Comparison of ENCODE assay signal across 18 cellular contexts in the genomic region with DNA sequence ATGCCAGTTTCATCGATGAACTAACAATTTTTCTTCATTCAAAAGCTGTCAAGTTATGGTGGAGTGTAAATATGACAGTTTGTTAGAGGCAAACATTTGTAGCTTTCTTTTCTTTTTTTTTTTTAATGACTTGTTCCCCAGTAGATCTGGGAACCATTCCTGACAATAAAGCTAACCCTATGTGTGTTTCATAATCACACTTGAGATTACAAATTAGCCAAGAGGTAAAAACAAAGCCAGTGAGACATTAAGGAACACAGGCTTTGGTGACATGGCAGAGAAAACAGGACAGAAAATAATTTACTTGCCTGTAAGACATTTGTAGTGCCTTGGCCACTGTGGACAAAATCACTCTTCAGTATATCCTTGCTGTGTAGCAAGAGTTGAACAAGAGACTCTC.
A peak's percentile ranks its signal among the peaks of the same experiment; 100 is the strongest.
DNase-seq lines count a peak whose midpoint lies in the region; ATAC-seq and TF ChIP-seq lines count a peak whose summit lies in the region.
"Had no signal": no experiment of that assay in that cellular context is flagged by ENCODE, and none has a peak within 500 bp of the region (broad histone marks: within the 10 kb centered on the region; RNA-seq: fewer than 3 reads in every experiment).

No MANE protein-coding gene starts in this region.

- intact Hi-C loops in activated CD4-positive, alpha-beta T cell treated with anti-CD3 and anti-CD28 coated beads, Interleukin-2, amount 10 ng/mL, durations not matched to agents 24 days and 14 days (cut with micrococcal nuclease), result no loop called here

- peaks cover 21% of the 10 kb centered on the region for H3K4me1 Mint-ChIP-seq in activated CD4-positive, alpha-beta T cell treated with anti-CD3 and anti-CD28 coated beads, Interleukin-2, amount 10 ng/mL, durations not matched to agents 24 days and 14 days
- peaks cover 39 to 61% of the 10 kb centered on the region in 2 donors for H3K4me1 Mint-ChIP-seq in immature natural killer cell
- H3K4me1 Mint-ChIP-seq: B cell had no signal

- H3K4me1 ChIP-seq in Loucy (ENCODE audit: insufficient read depth, low read length, poor library complexity, severe bottlenecking), result peaks cover 22% of the 10 kb centered on the region
- H3K4me1 ChIP-seq: BLaER1, Caco-2 had no signal

- H3K36me3 Mint-ChIP-seq in activated CD4-positive, alpha-beta T cell treated with anti-CD3 and anti-CD28 coated beads, Interleukin-2, amount 10 ng/mL, durations not matched to agents 24 days and 14 days (ENCODE audit: low read depth), result peaks cover 18% of the 10 kb centered on the region
- H3K36me3 Mint-ChIP-seq in immature natural killer cell, result peaks cover 4 to 5% (median 4%) of the 10 kb centered on the region in 3 donors
- H3K36me3 Mint-ChIP-seq: CD4-positive, CD25-positive, alpha-beta regulatory T cell had no signal

- H2AFZ ChIP-seq in Loucy (ENCODE audit: low read length), result peak overlapping the region; percentile 50

- no peaks in the 10 kb centered on the region for H3K36me3 ChIP-seq in Loucy (ENCODE audit: insufficient read depth, low read length)
- H3K36me3 ChIP-seq: BLaER1, HAP-1 had no signal

- ATAC-seq in HG02623 (IDR thresholded peaks at IDR 0.05; ENCODE audit: unreplicated experiment), result no peak
- ATAC-seq in activated CD4-positive, CD25-positive, alpha-beta regulatory T cell treated with anti-CD3 and anti-CD28 coated beads, Interleukin-2, amount 50 U/mL, for 24 hours, result no peak
- ATAC-seq: CD8-positive, alpha-beta T cell; GM12878 had no signal

- no peak overlapping the region for H3K4me3 Mint-ChIP-seq in activated CD4-positive, alpha-beta T cell treated with anti-CD3 and anti-CD28 coated beads, Interleukin-2, amount 10 ng/mL, durations not matched to agents 24 days and 14 days
- no peak overlapping the region for H3K4me3 Mint-ChIP-seq in immature natural killer cell
- H3K4me3 Mint-ChIP-seq: B cell; CD4-positive, CD25-positive, alpha-beta regulatory T cell; CD8-positive, alpha-beta T cell had no signal

- no peaks in the 10 kb centered on the region for H3K79me2 ChIP-seq in Loucy (ENCODE audit: insufficient read depth, low read length)

- no peak overlapping the region for H3K4me2 ChIP-seq in Loucy (ENCODE audit: low read depth, low read length, poor library complexity, severe bottlenecking)
- H3K4me2 ChIP-seq: BLaER1 had no signal

- no peaks in the 10 kb centered on the region for H3F3A ChIP-seq in Loucy (ENCODE audit: low read depth)

- TF ChIP-seq CTCF in Loucy (conservative IDR thresholded peaks at IDR 0.05; ENCODE audit: low read length), result no peak

- DNase-seq in activated CD4-positive, alpha-beta T cell treated with anti-CD3 and anti-CD28 coated beads, Interleukin-2, amount 10 ng/mL, durations not matched to agents 24 days and 14 days, result peak; percentile 32
- no peak for DNase-seq in activated CD4-positive, alpha-beta T cell treated with anti-CD3 and anti-CD28 coated beads for 1 hour
- no peak for DNase-seq in immature natural killer cell
- DNase-seq: Caco-2; CD4-positive, CD25-positive, alpha-beta regulatory T cell; CD8-positive, alpha-beta T cell; DMS 273 treated with DMSO at 0.1 percent for 48 hours; DMS79; EL; GDM1; GOT3 had no signal

- no peaks in the 10 kb centered on the region for H3K9me2 ChIP-seq in Loucy (replicated peaks; ENCODE audit: low read depth, low read length)

- no peaks in the 10 kb centered on the region for H3K27me3 Mint-ChIP-seq in activated CD4-positive, alpha-beta T cell treated with anti-CD3 and anti-CD28 coated beads, Interleukin-2, amount 10 ng/mL, durations not matched to agents 24 days and 14 days
- peaks cover 0 to 1% (median 0%) of the 10 kb centered on the region in 3 donors for H3K27me3 Mint-ChIP-seq in immature natural killer cell (ENCODE audit: low read depth in 3 of 3)
- H3K27me3 Mint-ChIP-seq: B cell had no signal

- H3K4me3 ChIP-seq in Loucy (ENCODE audit: low read length, poor library complexity, severe bottlenecking), result no peak overlapping the region
- H3K4me3 ChIP-seq: BLaER1, GM12878, HAP-1 had no signal

- no peaks in the 10 kb centered on the region for H4K20me1 ChIP-seq in Loucy (ENCODE audit: insufficient read depth, low read length, poor library complexity, severe bottlenecking)
- H4K20me1 ChIP-seq: BLaER1 had no signal

- H3K9me3 ChIP-seq in Loucy (ENCODE audit: insufficient read depth, low read depth, low read length), result no peaks in the 10 kb centered on the region
- H3K9me3 ChIP-seq: BLaER1, Caco-2, HAP-1 had no signal

- H3K9ac ChIP-seq in Loucy (ENCODE audit: low read depth, low read length, poor library complexity, severe bottlenecking), result no peak overlapping the region
- H3K9ac ChIP-seq: BLaER1 had no signal

- H3K9me3 Mint-ChIP-seq in activated CD4-positive, alpha-beta T cell treated with anti-CD3 and anti-CD28 coated beads, Interleukin-2, amount 10 ng/mL, durations not matched to agents 24 days and 14 days, result peaks cover 30% of the 10 kb centered on the region
- H3K9me3 Mint-ChIP-seq in immature natural killer cell, result peaks cover 0 to 3% (median 0%) of the 10 kb centered on the region in 6 donors

- no peak overlapping the region for H3K27ac Mint-ChIP-seq in activated CD4-positive, alpha-beta T cell treated with anti-CD3 and anti-CD28 coated beads, Interleukin-2, amount 10 ng/mL, durations not matched to agents 24 days and 14 days
- peak overlapping the region in 4 of 6 donors; percentile 41 to 61 (median 56) for H3K27ac Mint-ChIP-seq in immature natural killer cell
- H3K27ac Mint-ChIP-seq: B cell; CD8-positive, alpha-beta T cell had no signal

- H3K27me3 ChIP-seq in Loucy (ENCODE audit: insufficient read depth, low read length, poor library complexity, severe bottlenecking), result no peaks in the 10 kb centered on the region
- H3K27me3 ChIP-seq: BLaER1 had no signal
